1 cellular context compared by ENCODE assay signal in the genomic region with DNA sequence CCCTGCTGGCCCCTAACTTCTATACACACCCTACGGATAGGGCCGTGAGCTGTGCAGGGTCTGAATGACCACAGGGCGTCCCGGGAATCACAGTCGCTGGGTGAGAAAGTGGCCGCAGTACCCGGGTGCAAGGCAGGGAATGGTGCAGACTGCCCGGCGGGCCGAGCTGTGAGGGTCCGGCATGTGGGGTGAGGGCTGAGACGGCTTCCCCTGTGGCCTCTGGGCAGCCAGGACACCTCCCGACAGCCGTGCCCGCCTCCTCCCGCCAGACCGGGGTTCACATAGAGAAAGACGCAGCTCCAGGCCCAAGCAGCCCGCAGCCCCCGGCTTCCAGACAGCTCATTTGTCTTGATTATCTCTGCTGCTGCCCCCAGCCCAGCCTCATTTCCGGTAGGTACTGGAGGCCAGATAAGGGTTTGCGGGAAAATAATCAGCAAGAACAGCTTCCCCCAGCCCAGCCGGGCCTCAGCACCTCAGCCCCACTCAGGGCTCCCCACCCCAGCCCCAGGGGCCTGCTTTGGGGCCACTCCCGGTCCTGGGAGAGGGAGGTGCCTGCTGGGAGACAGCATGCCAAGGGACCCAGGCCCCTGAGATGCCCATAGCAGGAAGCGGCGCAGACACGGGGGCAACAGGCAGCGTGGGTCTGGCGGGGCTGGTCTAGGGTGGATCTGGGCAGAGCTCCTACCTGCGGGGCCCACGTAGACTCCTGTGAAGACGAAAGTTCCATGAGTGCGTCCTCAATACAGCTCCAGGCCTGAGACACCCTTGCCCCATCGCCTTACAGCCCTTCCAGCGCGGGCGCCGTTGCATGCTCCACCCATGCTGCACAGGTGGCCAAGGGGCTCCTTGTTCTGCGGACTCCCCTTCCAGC.
TF ChIP-seq lines count a peak whose summit lies in the region.

No MANE protein-coding gene starts in this region.

TF ChIP-seq in K562, 482 proteins besides CTCF, POLR2A, EP300 and RAD21 (continues in another document):
- TF ChIP-seq, protein P1, sequence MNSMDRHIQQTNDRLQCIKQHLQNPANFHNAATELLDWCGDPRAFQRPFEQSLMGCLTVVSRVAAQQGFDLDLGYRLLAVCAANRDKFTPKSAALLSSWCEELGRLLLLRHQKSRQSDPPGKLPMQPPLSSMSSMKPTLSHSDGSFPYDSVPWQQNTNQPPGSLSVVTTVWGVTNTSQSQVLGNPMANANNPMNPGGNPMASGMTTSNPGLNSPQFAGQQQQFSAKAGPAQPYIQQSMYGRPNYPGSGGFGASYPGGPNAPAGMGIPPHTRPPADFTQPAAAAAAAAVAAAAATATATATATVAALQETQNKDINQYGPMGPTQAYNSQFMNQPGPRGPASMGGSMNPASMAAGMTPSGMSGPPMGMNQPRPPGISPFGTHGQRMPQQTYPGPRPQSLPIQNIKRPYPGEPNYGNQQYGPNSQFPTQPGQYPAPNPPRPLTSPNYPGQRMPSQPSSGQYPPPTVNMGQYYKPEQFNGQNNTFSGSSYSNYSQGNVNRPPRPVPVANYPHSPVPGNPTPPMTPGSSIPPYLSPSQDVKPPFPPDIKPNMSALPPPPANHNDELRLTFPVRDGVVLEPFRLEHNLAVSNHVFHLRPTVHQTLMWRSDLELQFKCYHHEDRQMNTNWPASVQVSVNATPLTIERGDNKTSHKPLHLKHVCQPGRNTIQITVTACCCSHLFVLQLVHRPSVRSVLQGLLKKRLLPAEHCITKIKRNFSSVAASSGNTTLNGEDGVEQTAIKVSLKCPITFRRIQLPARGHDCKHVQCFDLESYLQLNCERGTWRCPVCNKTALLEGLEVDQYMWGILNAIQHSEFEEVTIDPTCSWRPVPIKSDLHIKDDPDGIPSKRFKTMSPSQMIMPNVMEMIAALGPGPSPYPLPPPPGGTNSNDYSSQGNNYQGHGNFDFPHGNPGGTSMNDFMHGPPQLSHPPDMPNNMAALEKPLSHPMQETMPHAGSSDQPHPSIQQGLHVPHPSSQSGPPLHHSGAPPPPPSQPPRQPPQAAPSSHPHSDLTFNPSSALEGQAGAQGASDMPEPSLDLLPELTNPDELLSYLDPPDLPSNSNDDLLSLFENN (IDR thresholded peaks at IDR 0.05; ENCODE audit: low read depth in 2 of 2, low read length in 2 of 2): peak in 1 of 2 experiments; percentile 94; a peak in 2 of 4 replicates
- TF ChIP-seq CAMTA2 (CRISPR knock-in tag; conservative IDR thresholded peaks at IDR 0.05) (no peak), CBX5 (IDR thresholded peaks at IDR 0.05; ENCODE audit: borderline replicate concordance, low read depth) (no peak), EP400 (IDR thresholded peaks at IDR 0.05) (no peak), ZNF561 (CRISPR knock-in tag; conservative IDR thresholded peaks at IDR 0.05) (no peak), GATAD2B (IDR thresholded peaks at IDR 0.05; ENCODE audit: borderline replicate concordance) (0 out of 2 replicates have a peak, but pooled peaks have one; percentile 38), ZNF133 (CRISPR knock-in tag; IDR thresholded peaks at IDR 0.05) (no peak), KAT8 (IDR thresholded peaks at IDR 0.05; ENCODE audit: low read depth) (no peak), POLR2AphosphoS5 (IDR thresholded peaks at IDR 0.05; ENCODE audit: control insufficient read depth, insufficient read depth, low read depth, low read length) (peak; percentile 94), ZNF232 (CRISPR knock-in tag; IDR thresholded peaks at IDR 0.05) (no peak), TAF9B (IDR thresholded peaks at IDR 0.05; ENCODE audit: partially characterized antibody) (no peak), ZNF445 (CRISPR knock-in tag; IDR thresholded peaks at IDR 0.05; ENCODE audit: low read depth) (no peak), SMAD1 (IDR thresholded peaks at IDR 0.05; ENCODE audit: low read depth, low read length, partially characterized antibody) (peak; percentile 46), EZH2 (IDR thresholded peaks at IDR 0.05; ENCODE audit: borderline replicate concordance, low read depth, low read length) (no peak), SMARCE1 (IDR thresholded peaks at IDR 0.05) (peak; percentile 80), STAG1 (CRISPR knock-in tag; IDR thresholded peaks at IDR 0.05; ENCODE audit: borderline replicate concordance) (no peak), KLF16 (IDR thresholded peaks at IDR 0.05) (peak; percentile 97), BMI1 (IDR thresholded peaks at IDR 0.05; ENCODE audit: low read length) (no peak), TCF7 (IDR thresholded peaks at IDR 0.05; ENCODE audit: borderline replicate concordance) (no peak), E2F5 (CRISPR knock-in tag; IDR thresholded peaks at IDR 0.05) (no peak), ZBTB2 (IDR thresholded peaks at IDR 0.05) (no peak), NFIX (CRISPR knock-in tag; IDR thresholded peaks at IDR 0.05; ENCODE audit: low read depth) (no peak), MECOM (CRISPR knock-in tag; IDR thresholded peaks at IDR 0.05) (no peak), SREBF2 (CRISPR knock-in tag; IDR thresholded peaks at IDR 0.05) (no peak)
- TF ChIP-seq, protein P2, sequence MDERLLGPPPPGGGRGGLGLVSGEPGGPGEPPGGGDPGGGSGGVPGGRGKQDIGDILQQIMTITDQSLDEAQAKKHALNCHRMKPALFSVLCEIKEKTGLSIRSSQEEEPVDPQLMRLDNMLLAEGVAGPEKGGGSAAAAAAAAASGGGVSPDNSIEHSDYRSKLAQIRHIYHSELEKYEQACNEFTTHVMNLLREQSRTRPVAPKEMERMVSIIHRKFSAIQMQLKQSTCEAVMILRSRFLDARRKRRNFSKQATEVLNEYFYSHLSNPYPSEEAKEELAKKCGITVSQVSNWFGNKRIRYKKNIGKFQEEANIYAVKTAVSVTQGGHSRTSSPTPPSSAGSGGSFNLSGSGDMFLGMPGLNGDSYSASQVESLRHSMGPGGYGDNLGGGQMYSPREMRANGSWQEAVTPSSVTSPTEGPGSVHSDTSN (CRISPR knock-in tag; IDR thresholded peaks at IDR 0.05; ENCODE audit: low read depth): peak; percentile 64
- TF ChIP-seq, protein P2 (tag; conservative IDR thresholded peaks at IDR 0.05; ENCODE audit: low read depth): peak; percentile 47; the same call in 1 of the 2 replicates
- TF ChIP-seq, protein P3, sequence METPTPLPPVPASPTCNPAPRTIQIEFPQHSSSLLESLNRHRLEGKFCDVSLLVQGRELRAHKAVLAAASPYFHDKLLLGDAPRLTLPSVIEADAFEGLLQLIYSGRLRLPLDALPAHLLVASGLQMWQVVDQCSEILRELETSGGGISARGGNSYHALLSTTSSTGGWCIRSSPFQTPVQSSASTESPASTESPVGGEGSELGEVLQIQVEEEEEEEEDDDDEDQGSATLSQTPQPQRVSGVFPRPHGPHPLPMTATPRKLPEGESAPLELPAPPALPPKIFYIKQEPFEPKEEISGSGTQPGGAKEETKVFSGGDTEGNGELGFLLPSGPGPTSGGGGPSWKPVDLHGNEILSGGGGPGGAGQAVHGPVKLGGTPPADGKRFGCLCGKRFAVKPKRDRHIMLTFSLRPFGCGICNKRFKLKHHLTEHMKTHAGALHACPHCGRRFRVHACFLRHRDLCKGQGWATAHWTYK (CRISPR knock-in tag; IDR thresholded peaks at IDR 0.05): no peak
- TF ChIP-seq, protein P4, sequence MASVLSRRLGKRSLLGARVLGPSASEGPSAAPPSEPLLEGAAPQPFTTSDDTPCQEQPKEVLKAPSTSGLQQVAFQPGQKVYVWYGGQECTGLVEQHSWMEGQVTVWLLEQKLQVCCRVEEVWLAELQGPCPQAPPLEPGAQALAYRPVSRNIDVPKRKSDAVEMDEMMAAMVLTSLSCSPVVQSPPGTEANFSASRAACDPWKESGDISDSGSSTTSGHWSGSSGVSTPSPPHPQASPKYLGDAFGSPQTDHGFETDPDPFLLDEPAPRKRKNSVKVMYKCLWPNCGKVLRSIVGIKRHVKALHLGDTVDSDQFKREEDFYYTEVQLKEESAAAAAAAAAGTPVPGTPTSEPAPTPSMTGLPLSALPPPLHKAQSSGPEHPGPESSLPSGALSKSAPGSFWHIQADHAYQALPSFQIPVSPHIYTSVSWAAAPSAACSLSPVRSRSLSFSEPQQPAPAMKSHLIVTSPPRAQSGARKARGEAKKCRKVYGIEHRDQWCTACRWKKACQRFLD (CRISPR knock-in tag; IDR thresholded peaks at IDR 0.05): peak; percentile 79
- TF ChIP-seq, protein P5, sequence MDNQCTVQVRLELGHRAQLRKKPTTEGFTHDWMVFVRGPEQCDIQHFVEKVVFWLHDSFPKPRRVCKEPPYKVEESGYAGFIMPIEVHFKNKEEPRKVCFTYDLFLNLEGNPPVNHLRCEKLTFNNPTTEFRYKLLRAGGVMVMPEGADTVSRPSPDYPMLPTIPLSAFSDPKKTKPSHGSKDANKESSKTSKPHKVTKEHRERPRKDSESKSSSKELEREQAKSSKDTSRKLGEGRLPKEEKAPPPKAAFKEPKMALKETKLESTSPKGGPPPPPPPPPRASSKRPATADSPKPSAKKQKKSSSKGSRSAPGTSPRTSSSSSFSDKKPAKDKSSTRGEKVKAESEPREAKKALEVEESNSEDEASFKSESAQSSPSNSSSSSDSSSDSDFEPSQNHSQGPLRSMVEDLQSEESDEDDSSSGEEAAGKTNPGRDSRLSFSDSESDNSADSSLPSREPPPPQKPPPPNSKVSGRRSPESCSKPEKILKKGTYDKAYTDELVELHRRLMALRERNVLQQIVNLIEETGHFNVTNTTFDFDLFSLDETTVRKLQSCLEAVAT (IDR thresholded peaks at IDR 0.05): no peak
- TF ChIP-seq, protein P6, sequence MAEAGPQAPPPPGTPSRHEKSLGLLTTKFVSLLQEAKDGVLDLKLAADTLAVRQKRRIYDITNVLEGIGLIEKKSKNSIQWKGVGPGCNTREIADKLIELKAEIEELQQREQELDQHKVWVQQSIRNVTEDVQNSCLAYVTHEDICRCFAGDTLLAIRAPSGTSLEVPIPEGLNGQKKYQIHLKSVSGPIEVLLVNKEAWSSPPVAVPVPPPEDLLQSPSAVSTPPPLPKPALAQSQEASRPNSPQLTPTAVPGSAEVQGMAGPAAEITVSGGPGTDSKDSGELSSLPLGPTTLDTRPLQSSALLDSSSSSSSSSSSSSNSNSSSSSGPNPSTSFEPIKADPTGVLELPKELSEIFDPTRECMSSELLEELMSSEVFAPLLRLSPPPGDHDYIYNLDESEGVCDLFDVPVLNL (CRISPR knock-in tag; IDR thresholded peaks at IDR 0.05; ENCODE audit: low read depth): no peak
- TF ChIP-seq, protein P7, sequence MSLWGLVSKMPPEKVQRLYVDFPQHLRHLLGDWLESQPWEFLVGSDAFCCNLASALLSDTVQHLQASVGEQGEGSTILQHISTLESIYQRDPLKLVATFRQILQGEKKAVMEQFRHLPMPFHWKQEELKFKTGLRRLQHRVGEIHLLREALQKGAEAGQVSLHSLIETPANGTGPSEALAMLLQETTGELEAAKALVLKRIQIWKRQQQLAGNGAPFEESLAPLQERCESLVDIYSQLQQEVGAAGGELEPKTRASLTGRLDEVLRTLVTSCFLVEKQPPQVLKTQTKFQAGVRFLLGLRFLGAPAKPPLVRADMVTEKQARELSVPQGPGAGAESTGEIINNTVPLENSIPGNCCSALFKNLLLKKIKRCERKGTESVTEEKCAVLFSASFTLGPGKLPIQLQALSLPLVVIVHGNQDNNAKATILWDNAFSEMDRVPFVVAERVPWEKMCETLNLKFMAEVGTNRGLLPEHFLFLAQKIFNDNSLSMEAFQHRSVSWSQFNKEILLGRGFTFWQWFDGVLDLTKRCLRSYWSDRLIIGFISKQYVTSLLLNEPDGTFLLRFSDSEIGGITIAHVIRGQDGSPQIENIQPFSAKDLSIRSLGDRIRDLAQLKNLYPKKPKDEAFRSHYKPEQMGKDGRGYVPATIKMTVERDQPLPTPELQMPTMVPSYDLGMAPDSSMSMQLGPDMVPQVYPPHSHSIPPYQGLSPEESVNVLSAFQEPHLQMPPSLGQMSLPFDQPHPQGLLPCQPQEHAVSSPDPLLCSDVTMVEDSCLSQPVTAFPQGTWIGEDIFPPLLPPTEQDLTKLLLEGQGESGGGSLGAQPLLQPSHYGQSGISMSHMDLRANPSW (CRISPR knock-in tag; IDR thresholded peaks at IDR 0.05): no peak
- TF ChIP-seq, protein P8, sequence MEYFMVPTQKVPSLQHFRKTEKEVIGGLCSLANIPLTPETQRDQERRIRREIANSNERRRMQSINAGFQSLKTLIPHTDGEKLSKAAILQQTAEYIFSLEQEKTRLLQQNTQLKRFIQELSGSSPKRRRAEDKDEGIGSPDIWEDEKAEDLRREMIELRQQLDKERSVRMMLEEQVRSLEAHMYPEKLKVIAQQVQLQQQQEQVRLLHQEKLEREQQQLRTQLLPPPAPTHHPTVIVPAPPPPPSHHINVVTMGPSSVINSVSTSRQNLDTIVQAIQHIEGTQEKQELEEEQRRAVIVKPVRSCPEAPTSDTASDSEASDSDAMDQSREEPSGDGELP (CRISPR knock-in tag; IDR thresholded peaks at IDR 0.05; ENCODE audit: borderline replicate concordance): peak; percentile 57; the same call in 1 of the 2 replicates
- TF ChIP-seq, protein P9, sequence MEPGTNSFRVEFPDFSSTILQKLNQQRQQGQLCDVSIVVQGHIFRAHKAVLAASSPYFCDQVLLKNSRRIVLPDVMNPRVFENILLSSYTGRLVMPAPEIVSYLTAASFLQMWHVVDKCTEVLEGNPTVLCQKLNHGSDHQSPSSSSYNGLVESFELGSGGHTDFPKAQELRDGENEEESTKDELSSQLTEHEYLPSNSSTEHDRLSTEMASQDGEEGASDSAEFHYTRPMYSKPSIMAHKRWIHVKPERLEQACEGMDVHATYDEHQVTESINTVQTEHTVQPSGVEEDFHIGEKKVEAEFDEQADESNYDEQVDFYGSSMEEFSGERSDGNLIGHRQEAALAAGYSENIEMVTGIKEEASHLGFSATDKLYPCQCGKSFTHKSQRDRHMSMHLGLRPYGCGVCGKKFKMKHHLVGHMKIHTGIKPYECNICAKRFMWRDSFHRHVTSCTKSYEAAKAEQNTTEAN (CRISPR knock-in tag; IDR thresholded peaks at IDR 0.05): no peak
